ENCODE assay signal across 15 cellular contexts in genomic region chr1:60342569-60342968, GRCh38.
DNase-seq lines count a peak whose midpoint lies in the region; ATAC-seq and TF ChIP-seq lines count a peak whose summit lies in the region.
"Had no signal": no experiment of that assay in that cellular context is flagged by ENCODE, and none has a peak within 500 bp of the region (broad histone marks: within the 10 kb centered on the region; RNA-seq: fewer than 3 reads in every experiment).

No MANE protein-coding gene starts in this region.

- H3K4me1 ChIP-seq in PC-3 (ENCODE audit: insufficient read depth, low read length) = peaks cover 17% of the 10 kb centered on the region
- no peaks in the 10 kb centered on the region for H3K4me1 ChIP-seq in foreskin keratinocyte
- H3K4me1 ChIP-seq: Caco-2 had no signal

- H3K27ac ChIP-seq in PC-3 (ENCODE audit: low read length) (no peak overlapping the region), foreskin keratinocyte (no peak overlapping the region), RWPE1 (no peak overlapping the region)
- H3K27ac ChIP-seq: C4-2B, GM23248 had no signal

- no TSS peak for BruUV-seq in PC-3 (replicated peaks; lab: Mats Ljungman, UMichigan)

- H3F3A ChIP-seq in PC-3 (ENCODE audit: low read length, unreplicated experiment) = no peaks in the 10 kb centered on the region

- DNase-seq in PC-3 = peak; percentile 68
- peak; percentile 10 for DNase-seq in epithelial cell of esophagus (ENCODE audit: low read depth)
- peak in 1 of 2 donors; percentile 22 for DNase-seq in foreskin keratinocyte
- no peak for DNase-seq in NCI-H2171 treated with DMSO at 0.1 percent for 48 hours (lab: John Stamatoyannopoulos, UW)
- no peak for DNase-seq in RWPE1 (ENCODE audit: low spot score)
- DNase-seq: AML-193; Caco-2; CD4-positive, alpha-beta T cell; GM23248; HCEC 1CT; HFFc6; IMR-90 had no signal

- H4K20me1 ChIP-seq in PC-3 (ENCODE audit: low read length) = no peaks in the 10 kb centered on the region

- no peaks in the 10 kb centered on the region for H3K79me2 ChIP-seq in PC-3 (ENCODE audit: low read length)

- H3K4me3 ChIP-seq in PC-3 (ENCODE audit: low read length) = no peak overlapping the region
- no peak overlapping the region for H3K4me3 ChIP-seq in epithelial cell of esophagus (ENCODE audit: low read length)
- H3K4me3 ChIP-seq: GM23248 had no signal

- CTCF ChIA-PET in PC-3 (lab: Charles Lee) (no interaction called here), RWPE1 (lab: Yijun Ruan, JAX) (interaction anchor here (0.6 kb wide), 1 partner anchor 211 kb away, joined by 8 read pairs; no protein-coding TSS in a partner anchor)

- POLR2A ChIA-PET in PC-3 (lab: Charles Lee; ENCODE audit: unreplicated experiment) (no interaction called here), RWPE1 (lab: Yijun Ruan, JAX; ENCODE audit: low non-redundant PET) (no interaction called here)

- ATAC-seq in PC-3 (peak; percentile 69), foreskin keratinocyte (peak; percentile 48), GM21381 (IDR thresholded peaks at IDR 0.05; ENCODE audit: unreplicated experiment) (no peak), HG03045 (IDR thresholded peaks at IDR 0.05; ENCODE audit: unreplicated experiment) (no peak)

- H3K36me3 ChIP-seq in PC-3 (ENCODE audit: low read depth, low read length) = no peaks in the 10 kb centered on the region

- no peaks in the 10 kb centered on the region for H3K9me2 ChIP-seq in PC-3 (replicated peaks; ENCODE audit: low read length)

- H3K4me2 ChIP-seq in PC-3 (ENCODE audit: low read length) = 0 out of 2 replicates have a peak overlapping the region, but pooled peaks have one; percentile 5

- H3K27me3 ChIP-seq in PC-3 (ENCODE audit: low read length) (0 out of 2 replicates have a peak, but pooled peaks cover 2% of the 10 kb centered on the region), foreskin keratinocyte (no peaks in the 10 kb centered on the region)

- no peak overlapping the region for H3K9ac ChIP-seq in PC-3 (ENCODE audit: low read length)
- H3K9ac ChIP-seq: GM23248 had no signal

- no peak overlapping the region for H2AFZ ChIP-seq in PC-3 (ENCODE audit: low read length)
- H2AFZ ChIP-seq: GM23248 had no signal

- intact Hi-C loops in PC-3 (cut with micrococcal nuclease) = no loop called here

- TF ChIP-seq CTCF in PC-3 (conservative IDR thresholded peaks at IDR 0.05; ENCODE audit: low read depth, low read length) (no peak), epithelial cell of esophagus (IDR thresholded peaks at IDR 0.05; ENCODE audit: insufficient read depth, low read depth, low read length, missing control alignments) (no peak), foreskin keratinocyte (conservative IDR thresholded peaks at IDR 0.05) (no peak), RWPE1 (conservative IDR thresholded peaks at IDR 0.05; ENCODE audit: low read depth) (no peak)

- H3K9me3 ChIP-seq in PC-3 (ENCODE audit: low read length) = no peaks in the 10 kb centered on the region
- H3K9me3 ChIP-seq: Caco-2 had no signal

Comparison
In these comparisons a context has a peak if more than half of its experiments do, and no peak if none do; other contexts are left out.
1. ATAC-seq: peak in PC-3 (single experiment) and foreskin keratinocyte (single experiment); none in GM21381 (single experiment) and HG03045 (single experiment).
2. DNase-seq: peak in PC-3 (single experiment) and epithelial cell of esophagus (single experiment); none in NCI-H2171 treated with DMSO at 0.1 percent for 48 hours (single experiment) and RWPE1 (single experiment).